ENCODE assay signal across 15 cellular contexts in genomic region chr7:106841896-106842390, GRCh38. TPM values are rescaled to one million over a fixed set of nuclear protein-coding genes. Genes with fewer than 3 reads are reported as not detected.
DNase-seq lines count a peak whose midpoint lies in the region; ATAC-seq and TF ChIP-seq lines count a peak whose summit lies in the region.
"Had no signal": no experiment of that assay in that cellular context is flagged by ENCODE, and none has a peak within 500 bp of the region (broad histone marks: within the 10 kb centered on the region; RNA-seq: fewer than 3 reads in every experiment).

No MANE protein-coding gene starts in this region.

- H3K4me3 ChIP-seq in mammary epithelial cell (replicated peaks in 1 of 3; ENCODE audit: insufficient read depth in 1 of 3, low read depth in 2 of 3, low read length in 3 of 3) (no peak overlapping the region), breast epithelium (no peak overlapping the region)
- H3K4me3 ChIP-seq: ovary, tibial artery had no signal

- DNase-seq in mammary epithelial cell (peak; percentile 30), breast epithelium (ENCODE audit: low spot score in 2 of 2) (no peak), NCI-H446 (lab: John Stamatoyannopoulos, UW) (peak; percentile 69 to 86), ecto neural progenitor cell (ENCODE audit: low spot score) (peak; percentile 39), retina (peak; percentile 42), RKO (ENCODE audit: low spot score) (no peak)
- DNase-seq: 8988T; activated naive CD4-positive, alpha-beta T cell treated with Interleukin-2 at 50 U/mL for 16 hours; head of caudate nucleus; NCI-H2029; ovary; tibial artery had no signal

- H3K79me2 ChIP-seq in mammary epithelial cell (ENCODE audit: insufficient read depth, low read length) = no peaks in the 10 kb centered on the region

- intact Hi-C loops in mammary epithelial cell (cut with micrococcal nuclease) = no loop called here
- intact Hi-C loops in breast epithelium (cut with DNase I; ENCODE audit: low total_unique reads) = loop anchor here (5.0 kb wide), 1 partner anchor 305 kb away; no protein-coding TSS in a partner anchor

- ATAC-seq in GM18861 (IDR thresholded peaks at IDR 0.05; ENCODE audit: unreplicated experiment) = no peak
- ATAC-seq in HG03280 (IDR thresholded peaks at IDR 0.05; ENCODE audit: unreplicated experiment) = no peak

- CTCF ChIA-PET in mammary epithelial cell (lab: Charles Lee; ENCODE audit: low non-redundant PET) = no interaction called here

- no peak overlapping the region for H2AFZ ChIP-seq in mammary epithelial cell (ENCODE audit: low read depth, low read length)

- no peaks in the 10 kb centered on the region for H3K36me3 ChIP-seq in mammary epithelial cell (ENCODE audit: insufficient read depth, low read length)
- no peaks in the 10 kb centered on the region for H3K36me3 ChIP-seq in breast epithelium
- H3K36me3 ChIP-seq: ovary, tibial artery had no signal

- no peaks in the 10 kb centered on the region for H4K20me1 ChIP-seq in mammary epithelial cell (ENCODE audit: insufficient read depth, low read length)

- H3K27ac ChIP-seq in mammary epithelial cell (ENCODE audit: insufficient read depth, low read depth, low read length) (no peak overlapping the region), breast epithelium (no peak overlapping the region)
- H3K27ac ChIP-seq: ovary, tibial artery had no signal

- H3K9ac ChIP-seq in mammary epithelial cell (ENCODE audit: insufficient read depth, low read length) = no peak overlapping the region

- TF ChIP-seq CTCF in mammary epithelial cell (conservative IDR thresholded peaks at IDR 0.05 in 1 of 2, IDR thresholded peaks at IDR 0.05 in 1 of 2; ENCODE audit: extremely low read depth in 1 of 2, insufficient read depth in 1 of 2, low read depth in 1 of 2, low read length in 2 of 2) (no peak), breast epithelium (IDR thresholded peaks at IDR 0.05) (no peak)

- H3K27me3 ChIP-seq in mammary epithelial cell (ENCODE audit: insufficient read depth, low read length) (peaks cover 6% of the 10 kb centered on the region), breast epithelium (no peaks in the 10 kb centered on the region)
- H3K27me3 ChIP-seq: ovary had no signal

- no TSS peak for BruUV-seq in mammary epithelial cell (replicated peaks; lab: Mats Ljungman, UMichigan)

- dilution Hi-C loops in mammary epithelial cell (cut with HindIII; ENCODE audit: low sequenced_read_pairs) = no loop called here

- H3K4me2 ChIP-seq in mammary epithelial cell (ENCODE audit: insufficient read depth, low read depth, low read length) = no peak overlapping the region

- in situ Hi-C loops in mammary epithelial cell (cut with MboI; ENCODE audit: low sequenced_read_pairs in 2 of 2) = no loop called here

- no peaks in the 10 kb centered on the region for H3K4me1 ChIP-seq in mammary epithelial cell (ENCODE audit: insufficient read depth, low read length)
- no peaks in the 10 kb centered on the region for H3K4me1 ChIP-seq in breast epithelium
- H3K4me1 ChIP-seq: tibial artery had no signal

- H3K9me3 ChIP-seq in mammary epithelial cell (replicated peaks; ENCODE audit: insufficient read depth, low read length) = peaks cover 4% of the 10 kb centered on the region
- no peaks in the 10 kb centered on the region for H3K9me3 ChIP-seq in breast epithelium
- H3K9me3 ChIP-seq: tibial artery had no signal

- no peak for TF ChIP-seq POLR2A in breast epithelium (IDR thresholded peaks at IDR 0.05)

RNA-seq across cellular contexts. Expression of gene PIK3CG, which starts 23.1 kb away (rescaled TPM):
- total RNA-seq in mammary epithelial cell (not detected), breast epithelium (10 to 100 TPM in 1 of 3 donors, 1 to 10 TPM in 2; 3.3 to 12.0 (median 5.4) TPM)
- polyA plus RNA-seq in mammary epithelial cell = not detected
- not detected for polyA minus RNA-seq in mammary epithelial cell
- total RNA-seq: bronchial epithelial cell had no signal

Comparison
In these comparisons a context has a peak if more than half of its experiments do, and no peak if none do; other contexts are left out.
1. DNase-seq: peak in mammary epithelial cell (single experiment), NCI-H446 (2 of 2), ecto neural progenitor cell (single experiment) and retina (single experiment); none in breast epithelium (0 of 2) and RKO (single experiment).
2. RNA of gene PIK3CG, which starts 23.1 kb away (total RNA-seq): 3.3 to 12.0 TPM in breast epithelium; not detected in mammary epithelial cell; every median in the first group is over 4 times any median in the second.